ENCODE assay signal across 11 cellular contexts in genomic region chr4:23241408-23241807, GRCh38.
"Had no signal": no experiment of that assay in that cellular context is flagged by ENCODE, and none has a peak within 500 bp of the region (broad histone marks: within the 10 kb centered on the region; RNA-seq: fewer than 3 reads in every experiment).

No MANE protein-coding gene starts in this region.

- H3K36me3 ChIP-seq: HAP-1 had no signal

- H3K4me1 ChIP-seq: HAP-1 had no signal

- H3K27ac ChIP-seq: GM23248 had no signal

- H3K4me3 ChIP-seq: GM23248, GM23338, HAP-1 had no signal

- H3K9me3 Mint-ChIP-seq: GM23338, H9 had no signal

- H3K27ac Mint-ChIP-seq: GM23338, H9, HFFc6 had no signal

- ATAC-seq: GM23338, HCT116 had no signal

- DNase-seq: GM23248, GOT3, H7, H9, HCEC 1CT, HFFc6 had no signal

- FAIRE-seq: H1, H54 had no signal

- H2AFZ ChIP-seq: GM23248, GM23338 had no signal

- H3K4me1 Mint-ChIP-seq: GM23338 had no signal

- H3K4me3 Mint-ChIP-seq: GM23338, H9, HFFc6 had no signal

- H3K9ac ChIP-seq: GM23248 had no signal

- H3K4me2 ChIP-seq: GM23338 had no signal

- H3K9me3 ChIP-seq: HAP-1 had no signal
